In genomic region chr19:49710372-49710951, GRCh38 we compare ENCODE assay signal across 18 cellular contexts. TPM values are rescaled to one million over a fixed set of nuclear protein-coding genes. Genes with fewer than 3 reads are reported as not detected.
DNase-seq lines count a peak whose midpoint lies in the region; FAIRE-seq and TF ChIP-seq lines count a peak whose summit lies in the region.
"Had no signal": no experiment of that assay in that cellular context is flagged by ENCODE, and none has a peak within 500 bp of the region (broad histone marks: within the 10 kb centered on the region; RNA-seq: fewer than 3 reads in every experiment).

No MANE protein-coding gene starts in this region.

- H4K20me1 ChIP-seq in H1 (replicated peaks in 1 of 2; ENCODE audit: control insufficient read depth in 1 of 2, insufficient read depth in 2 of 2, low read length in 2 of 2), result peaks cover 0 to 4% of the 10 kb centered on the region in 2 experiments

- CTCF ChIA-PET in H1 (lab: Charles Lee; ENCODE audit: partially characterized antibody), result interaction anchor here (0.7 to 1.0 kb wide), 4 partner anchors 9 to 95 kb away, joined by 3 to 5 read pairs (median 4); no protein-coding TSS in a partner anchor

- H3K18ac ChIP-seq in H1 (ENCODE audit: extremely low read depth, low read length), result no peak overlapping the region
- H3K18ac ChIP-seq in trophoblast cell (ENCODE audit: low read length), result no peak overlapping the region

- no peak overlapping the region for H3K4me3 ChIP-seq in H1 (ENCODE audit: extremely low read depth in 1 of 4, insufficient read depth in 2 of 4, low read depth in 3 of 4, low read length in 4 of 4)
- H3K4me3 ChIP-seq in BE2C (ENCODE audit: low read depth, low read length), result no peak overlapping the region
- no peak overlapping the region for H3K4me3 ChIP-seq in trophoblast cell (ENCODE audit: low read depth, low read length)
- H3K4me3 ChIP-seq: esophagus squamous epithelium had no signal

- no peak for TF ChIP-seq EP300 in H1 (IDR thresholded peaks at IDR 0.05; ENCODE audit: borderline replicate concordance in 1 of 2, low read depth in 2 of 2, low read length in 2 of 2)

- POLR2A ChIA-PET in H1 (lab: Charles Lee; ENCODE audit: partially characterized antibody), result interaction anchor here (0.8 to 1.4 kb wide), 2 partner anchors 18 to 32 kb away, joined by 3 to 4 read pairs; no protein-coding TSS in a partner anchor

- no peak overlapping the region for H4K5ac ChIP-seq in H1 (ENCODE audit: insufficient read length, low read depth, low read length)

- no peak overlapping the region for H2BK15ac ChIP-seq in H1 (ENCODE audit: low read length)

- H2BK5ac ChIP-seq in H1 (ENCODE audit: low read depth, low read length), result no peak overlapping the region
- no peak overlapping the region for H2BK5ac ChIP-seq in trophoblast cell (ENCODE audit: low read depth, low read length, poor library complexity)

- no peak overlapping the region for H3K56ac ChIP-seq in H1 (replicated peaks; ENCODE audit: insufficient read length, low read depth, low read length)

- H3K9ac ChIP-seq in H1 (replicated peaks in 1 of 4; ENCODE audit: extremely low read depth in 1 of 4, low read depth in 3 of 4, low read length in 3 of 4) (no peak overlapping the region), trophoblast cell (ENCODE audit: low read length) (no peak overlapping the region)

- TF ChIP-seq POLR2A in H1 (IDR thresholded peaks at IDR 0.05; ENCODE audit: control extremely low read depth in 1 of 2, low read depth in 2 of 2, low read length in 2 of 2), result no peak

- no peak overlapping the region for H2BK120ac ChIP-seq in H1 (replicated peaks; ENCODE audit: low read depth, low read length)
- no peak overlapping the region for H2BK120ac ChIP-seq in trophoblast cell (ENCODE audit: insufficient read depth, low read length, poor library complexity)

- no peak overlapping the region for H3K14ac ChIP-seq in H1 (ENCODE audit: insufficient read length)
- H3K14ac ChIP-seq in trophoblast cell (ENCODE audit: low read length), result no peak overlapping the region

- no peak overlapping the region for H4K12ac ChIP-seq in trophoblast cell (ENCODE audit: low read depth, low read length)

- H2AK5ac ChIP-seq in H1 (ENCODE audit: low read depth, low read length) (no peak overlapping the region), trophoblast cell (ENCODE audit: low read length) (no peak overlapping the region)

- WGBS in H1 (ENCODE audit: extremely low coverage in 1 of 2, insufficient coverage in 1 of 2, insufficient read length in 1 of 2, insufficient replicate concordance in 2 of 2, low coverage in 1 of 2, low lambda C conversion rate in 2 of 2, missing lambda C conversion rate in 1 of 2), 2 experiments, result 93% methylated on average over 20 of the region's 20 CpGs; no CpG with 5 or more reads in 1 of the 2 experiments
- WGBS in trophoblast cell (ENCODE audit: extremely low coverage, insufficient coverage, insufficient read length), result no CpG with 5 or more reads among the region's 20 CpGs

- H3K4me2 ChIP-seq in H1 (ENCODE audit: insufficient read depth in 1 of 2, low read depth in 2 of 2, low read length in 2 of 2) (no peak overlapping the region), trophoblast cell (ENCODE audit: low read length) (no peak overlapping the region)

- H2BK12ac ChIP-seq in H1 (ENCODE audit: low read depth, low read length) (no peak overlapping the region), trophoblast cell (ENCODE audit: low read length) (no peak overlapping the region)

- no peak overlapping the region for H2BK20ac ChIP-seq in H1 (ENCODE audit: low read length)

- no peak overlapping the region for H3K23ac ChIP-seq in H1 (ENCODE audit: insufficient read length)
- H3K23ac ChIP-seq in trophoblast cell (ENCODE audit: low read length), result no peak overlapping the region

- H4K91ac ChIP-seq in H1 (replicated peaks; ENCODE audit: insufficient read length, low read length) (no peak overlapping the region), trophoblast cell (ENCODE audit: low read depth, low read length) (no peak overlapping the region)

- H2AFZ ChIP-seq in H1 (ENCODE audit: low read length), result no peak overlapping the region
- no peak overlapping the region for H2AFZ ChIP-seq in trophoblast cell (ENCODE audit: insufficient read depth, low read length, poor library complexity)

- DNase-seq in AG20443 (ENCODE audit: low spot score) (peak; percentile 54), LHCN-M2 (ENCODE audit: low read depth) (peak; percentile 86), H1 (ENCODE audit: low read depth in 1 of 2, low spot score in 2 of 2) (no peak), kidney tubule cell (ENCODE audit: low spot score) (peak; percentile 67), BE2C (no peak), T-helper 1 cell (no peak), middle frontal gyrus (ENCODE audit: extremely low spot score, low spot score) (no peak), trophoblast cell (no peak)
- DNase-seq: activated B cell treated with CpG ODN at 0.5 μM for 24 hours; esophagus squamous epithelium; GDM1; NCI-H146; nucleus accumbens; SHP77; stimulated activated CD4-positive, alpha-beta T cell treated with anti-CD3 and anti-CD28 coated beads, Interleukin-1b, Interleukin-23, amount 100 ng/mL, for 48 hours; T-helper 17 cell had no signal

- H3K9me3 ChIP-seq in H1 (ENCODE audit: insufficient read depth in 2 of 2, low read depth in 1 of 2, low read length in 1 of 2), result peaks cover 0 to 2% of the 10 kb centered on the region in 2 experiments; a peak in 1 of 4 replicates
- no peaks in the 10 kb centered on the region for H3K9me3 ChIP-seq in BE2C
- no peaks in the 10 kb centered on the region for H3K9me3 ChIP-seq in trophoblast cell (ENCODE audit: insufficient read depth, low read depth, low read length)
- H3K9me3 ChIP-seq: esophagus squamous epithelium had no signal

- no peak overlapping the region for H3K27ac ChIP-seq in H1 (ENCODE audit: low read depth, low read length)
- no peak overlapping the region for H3K27ac ChIP-seq in trophoblast cell (ENCODE audit: low read depth, low read length)
- H3K27ac ChIP-seq: esophagus squamous epithelium had no signal

- FAIRE-seq in H1 (lab: Jason Lieb, UNC), result no peak
- FAIRE-seq: D721Med, GM12892 had no signal

- H3K36me3 ChIP-seq in H1 (ENCODE audit: control insufficient read depth in 2 of 4, insufficient read depth in 4 of 4, low read length in 3 of 4) (peaks cover 16 to 43% (median 27%) of the 10 kb centered on the region in 4 experiments), BE2C (no peaks in the 10 kb centered on the region), trophoblast cell (ENCODE audit: control insufficient read depth in 1 of 2, insufficient read depth in 2 of 2, low read length in 2 of 2) (no peaks in the 10 kb centered on the region)
- H3K36me3 ChIP-seq: esophagus squamous epithelium had no signal

- no peaks in the 10 kb centered on the region for H3K27me3 ChIP-seq in H1 (replicated peaks in 1 of 4; ENCODE audit: control insufficient read depth in 3 of 4, extremely low read depth in 1 of 4, insufficient read depth in 3 of 4, low read length in 3 of 4)
- no peaks in the 10 kb centered on the region for H3K27me3 ChIP-seq in BE2C
- H3K27me3 ChIP-seq in trophoblast cell (ENCODE audit: insufficient read depth, low read length), result no peaks in the 10 kb centered on the region
- H3K27me3 ChIP-seq: esophagus squamous epithelium had no signal

- H3K79me2 ChIP-seq in H1 (ENCODE audit: control insufficient read depth in 1 of 2, insufficient read depth in 2 of 2, low read length in 2 of 2) (no peaks in the 10 kb centered on the region; a peak in 1 of 4 replicates), trophoblast cell (ENCODE audit: control insufficient read depth, insufficient read depth, low read length, poor library complexity) (no peaks in the 10 kb centered on the region)

- TF ChIP-seq RAD21 in H1 (IDR thresholded peaks at IDR 0.05 in 1 of 2, conservative IDR thresholded peaks at IDR 0.05 in 1 of 2; ENCODE audit: low read depth in 2 of 2, low read length in 2 of 2), result no peak

- TF ChIP-seq CTCF in H1 (IDR thresholded peaks at IDR 0.05; ENCODE audit: control extremely low read depth in 1 of 3, insufficient read depth in 1 of 3, low read depth in 1 of 3, low read length in 3 of 3) (no peak), BE2C (IDR thresholded peaks at IDR 0.05; ENCODE audit: low read depth, low read length) (no peak)

- H4K8ac ChIP-seq in H1 (ENCODE audit: extremely low read depth, insufficient read depth, low read length), result no peak overlapping the region
- no peak overlapping the region for H4K8ac ChIP-seq in trophoblast cell (ENCODE audit: low read depth, low read length)

- H3K23me2 ChIP-seq in H1 (ENCODE audit: low read depth, low read length), result peaks cover 7% of the 10 kb centered on the region; the same call in 1 of the 2 replicates

- H3K4ac ChIP-seq in H1 (replicated peaks; ENCODE audit: insufficient read length, low read depth, low read length) (no peak overlapping the region), trophoblast cell (ENCODE audit: low read depth, low read length) (no peak overlapping the region)

- no peaks in the 10 kb centered on the region; a peak in 1 of 7 replicates for H3K4me1 ChIP-seq in H1 (replicated peaks in 1 of 4; ENCODE audit: control insufficient read depth in 3 of 4, insufficient read depth in 4 of 4, low read length in 3 of 4)
- H3K4me1 ChIP-seq in BE2C, result no peaks in the 10 kb centered on the region
- H3K4me1 ChIP-seq in trophoblast cell (ENCODE audit: control insufficient read depth in 1 of 2, insufficient read depth in 2 of 2, low read length in 2 of 2), result peaks cover 6 to 7% of the 10 kb centered on the region in 2 experiments

- H3K79me1 ChIP-seq in H1 (ENCODE audit: low read depth, low read length) (no peaks in the 10 kb centered on the region), trophoblast cell (ENCODE audit: low read length) (no peaks in the 10 kb centered on the region)

RNA-seq across cellular contexts. Expression of gene CPT1C, which starts 19.5 kb away (rescaled TPM):
- 0.90 and 2.5 TPM in 2 replicates for total RNA-seq in LHCN-M2 (2014; rRNA removed)
- polyA plus RNA-seq in LHCN-M2 (2012), result 2.3 TPM
- total RNA-seq in H1 (2021; fragmentation: NEBNext Ultra II Directional; extraction: Animal tissue kit (Norgen Biotek cat#: 25700)), result 91.8 and 98.3 TPM in 2 replicates
- polyA plus RNA-seq in H1 (2011; rRNA removed), result 79.6 and 122 TPM in 2 replicates
- polyA plus RNA-seq in H1 (2011; cell fraction: cytosol; rRNA removed), result 89.7 TPM
- polyA plus RNA-seq in H1 (2011; cell fraction: nucleus; rRNA removed), result 284 TPM
- 95.9 to 114 TPM (median 102 TPM) in 4 replicates for polyA plus RNA-seq in H1 (2012, experiment 1 of 2)
- polyA plus RNA-seq in H1 (2012, experiment 2 of 2), result 185 TPM
- 119 TPM for polyA plus RNA-seq in H1 (2013, experiment 1 of 2)
- 124 TPM for polyA plus RNA-seq in H1 (2013, experiment 2 of 2)
- 63.3 and 81.8 TPM in 2 replicates for polyA minus RNA-seq in H1 (2011; rRNA and poly(A)+ RNA removed)
- polyA minus RNA-seq in H1 (2011; cell fraction: cytosol; rRNA and poly(A)+ RNA removed), result 44.8 TPM
- 65.0 TPM for polyA minus RNA-seq in H1 (2011; cell fraction: nucleus; rRNA and poly(A)+ RNA removed)
- 45.4 TPM for polyA plus RNA-seq in BE2C (2012; ENCODE audit: insufficient read depth, insufficient read length, low read depth)
- 8.9 and 10.1 TPM in 2 replicates for polyA plus RNA-seq in trophoblast cell (2013)

RNA-seq across cellular contexts. Expression of gene ADM5, which starts 21.1 kb away (rescaled TPM):
- total RNA-seq in LHCN-M2 (2014; rRNA removed), result 1.2 TPM in 2 replicates
- 0.21 TPM for polyA plus RNA-seq in LHCN-M2 (2012)
- total RNA-seq in H1 (2021; fragmentation: NEBNext Ultra II Directional; extraction: Animal tissue kit (Norgen Biotek cat#: 25700)), result 2.6 and 4.3 TPM in 2 replicates
- polyA plus RNA-seq in H1 (2011; rRNA removed), result 2.5 and 5.4 TPM in 2 replicates
- polyA plus RNA-seq in H1 (2011; cell fraction: cytosol; rRNA removed), result 2.9 TPM
- 28.5 TPM for polyA plus RNA-seq in H1 (2011; cell fraction: nucleus; rRNA removed)
- polyA plus RNA-seq in H1 (2012, experiment 1 of 2), result 2.1 to 4.5 TPM (median 2.7 TPM) in 4 replicates
- polyA plus RNA-seq in H1 (2012, experiment 2 of 2), result 1.9 TPM
- 1.7 TPM for polyA plus RNA-seq in H1 (2013, experiment 1 of 2)
- 1.8 TPM for polyA plus RNA-seq in H1 (2013, experiment 2 of 2)
- 0.59 and 1.3 TPM in 2 replicates for polyA minus RNA-seq in H1 (2011; rRNA and poly(A)+ RNA removed)
- 2.1 TPM for polyA minus RNA-seq in H1 (2011; cell fraction: cytosol; rRNA and poly(A)+ RNA removed)
- polyA minus RNA-seq in H1 (2011; cell fraction: nucleus; rRNA and poly(A)+ RNA removed), result 13.0 TPM
- 3.8 TPM for polyA plus RNA-seq in BE2C (2012; ENCODE audit: insufficient read depth, insufficient read length, low read depth)
- polyA plus RNA-seq in trophoblast cell (2013), result 0.67 and 0.86 TPM in 2 replicates

RNA-seq across cellular contexts. Expression of gene PRMT1, which starts 33.4 kb away (rescaled TPM):
- 342 and 345 TPM in 2 replicates for total RNA-seq in LHCN-M2 (2014; rRNA removed)
- polyA plus RNA-seq in LHCN-M2 (2012), result 229 TPM
- 561 and 579 TPM in 2 replicates for total RNA-seq in H1 (2021; fragmentation: NEBNext Ultra II Directional; extraction: Animal tissue kit (Norgen Biotek cat#: 25700))
- polyA plus RNA-seq in H1 (2011; rRNA removed), result 1,215 and 1,548 TPM in 2 replicates
- polyA plus RNA-seq in H1 (2011; cell fraction: cytosol; rRNA removed), result 1,290 TPM
- 1,135 TPM for polyA plus RNA-seq in H1 (2011; cell fraction: nucleus; rRNA removed)
- 426 to 811 TPM (median 790 TPM) in 4 replicates for polyA plus RNA-seq in H1 (2012, experiment 1 of 2)
- 763 TPM for polyA plus RNA-seq in H1 (2012, experiment 2 of 2)
- 339 TPM for polyA plus RNA-seq in H1 (2013, experiment 1 of 2)
- polyA plus RNA-seq in H1 (2013, experiment 2 of 2), result 327 TPM
- polyA minus RNA-seq in H1 (2011; rRNA and poly(A)+ RNA removed), result 815 and 1,077 TPM in 2 replicates
- polyA minus RNA-seq in H1 (2011; cell fraction: cytosol; rRNA and poly(A)+ RNA removed), result 388 TPM
- 319 TPM for polyA minus RNA-seq in H1 (2011; cell fraction: nucleus; rRNA and poly(A)+ RNA removed)
- 665 TPM for polyA plus RNA-seq in BE2C (2012; ENCODE audit: insufficient read depth, insufficient read length, low read depth)
- polyA plus RNA-seq in trophoblast cell (2013), result 149 and 153 TPM in 2 replicates

RNA-seq across cellular contexts. Expression of gene BCL2L12, which starts 44.7 kb away (rescaled TPM):
- total RNA-seq in LHCN-M2 (2014; rRNA removed), result 25.6 and 25.7 TPM in 2 replicates
- 49.4 TPM for polyA plus RNA-seq in LHCN-M2 (2012)
- total RNA-seq in H1 (2021; fragmentation: NEBNext Ultra II Directional; extraction: Animal tissue kit (Norgen Biotek cat#: 25700)), result 126 and 133 TPM in 2 replicates
- 209 and 280 TPM in 2 replicates for polyA plus RNA-seq in H1 (2011; rRNA removed)
- 167 TPM for polyA plus RNA-seq in H1 (2011; cell fraction: cytosol; rRNA removed)
- 185 TPM for polyA plus RNA-seq in H1 (2011; cell fraction: nucleus; rRNA removed)
- polyA plus RNA-seq in H1 (2012, experiment 1 of 2), result 158 to 202 TPM (median 170 TPM) in 4 replicates
- 242 TPM for polyA plus RNA-seq in H1 (2012, experiment 2 of 2)
- polyA plus RNA-seq in H1 (2013, experiment 1 of 2), result 213 TPM
- polyA plus RNA-seq in H1 (2013, experiment 2 of 2), result 198 TPM
- polyA minus RNA-seq in H1 (2011; rRNA and poly(A)+ RNA removed), result 19.6 and 20.5 TPM in 2 replicates
- polyA minus RNA-seq in H1 (2011; cell fraction: cytosol; rRNA and poly(A)+ RNA removed), result 48.1 TPM
- 26.9 TPM for polyA minus RNA-seq in H1 (2011; cell fraction: nucleus; rRNA and poly(A)+ RNA removed)
- polyA plus RNA-seq in BE2C (2012; ENCODE audit: insufficient read depth, insufficient read length, low read depth), result 9.4 TPM
- polyA plus RNA-seq in trophoblast cell (2013), result 131 and 139 TPM in 2 replicates

RNA-seq across cellular contexts. Expression of gene IRF3, which starts 44.8 kb away (rescaled TPM):
- 55.0 and 62.7 TPM in 2 replicates for total RNA-seq in LHCN-M2 (2014; rRNA removed)
- polyA plus RNA-seq in LHCN-M2 (2012), result 81.7 TPM
- total RNA-seq in H1 (2021; fragmentation: NEBNext Ultra II Directional; extraction: Animal tissue kit (Norgen Biotek cat#: 25700)), result 114 and 115 TPM in 2 replicates
- 103 and 185 TPM in 2 replicates for polyA plus RNA-seq in H1 (2011; rRNA removed)
- polyA plus RNA-seq in H1 (2011; cell fraction: cytosol; rRNA removed), result 151 TPM
- 260 TPM for polyA plus RNA-seq in H1 (2011; cell fraction: nucleus; rRNA removed)
- 192 to 222 TPM (median 214 TPM) in 4 replicates for polyA plus RNA-seq in H1 (2012, experiment 1 of 2)
- 136 TPM for polyA plus RNA-seq in H1 (2012, experiment 2 of 2)
- polyA plus RNA-seq in H1 (2013, experiment 1 of 2), result 127 TPM
- polyA plus RNA-seq in H1 (2013, experiment 2 of 2), result 124 TPM
- 51.4 and 52.6 TPM in 2 replicates for polyA minus RNA-seq in H1 (2011; rRNA and poly(A)+ RNA removed)
- polyA minus RNA-seq in H1 (2011; cell fraction: cytosol; rRNA and poly(A)+ RNA removed), result 50.8 TPM
- polyA minus RNA-seq in H1 (2011; cell fraction: nucleus; rRNA and poly(A)+ RNA removed), result 42.1 TPM
- 57.1 TPM for polyA plus RNA-seq in BE2C (2012; ENCODE audit: insufficient read depth, insufficient read length, low read depth)
- polyA plus RNA-seq in trophoblast cell (2013), result 92.5 and 102 TPM in 2 replicates

Comparison
In these comparisons a context has a peak if more than half of its experiments do, and no peak if none do; other contexts are left out.
1. DNase-seq: peak in AG20443 (single experiment), LHCN-M2 (single experiment) and kidney tubule cell (single experiment); none in H1 (0 of 2), BE2C (single experiment), T-helper 1 cell (0 of 5), middle frontal gyrus (single experiment) and trophoblast cell (0 of 2).
2. RNA of gene CPT1C, which starts 19.5 kb away (total RNA-seq): 91.8 to 98.3 TPM in H1; 0.90 to 2.5 TPM in LHCN-M2; every median in the first group is over 10 times any median in the second.